In the genomic region with DNA sequence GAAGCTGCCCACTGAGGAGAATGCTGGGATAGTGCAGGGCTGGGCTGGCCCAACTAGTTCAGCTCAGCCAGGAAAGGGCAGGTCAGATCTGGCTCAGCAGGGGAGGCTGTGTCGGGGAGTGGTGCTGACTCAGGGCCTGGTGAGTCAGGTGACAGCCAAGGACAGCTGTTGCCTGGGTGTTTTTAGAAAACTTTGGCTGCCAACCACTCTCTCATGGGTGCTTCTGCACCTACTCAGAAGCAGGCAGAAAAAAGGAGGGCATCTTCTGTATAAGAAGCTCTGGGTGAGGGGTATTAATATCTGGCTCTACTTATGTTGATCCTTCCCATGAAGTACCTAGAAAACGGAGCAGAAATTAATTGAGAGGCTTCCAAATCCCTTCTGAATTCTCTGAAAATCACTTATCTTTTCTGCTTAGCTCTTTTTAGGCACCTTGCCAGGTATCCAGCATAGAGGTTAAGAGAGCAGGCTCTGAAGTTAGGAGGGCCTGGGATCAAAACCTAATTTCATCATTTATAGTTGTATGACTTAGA, we compare ENCODE assay signal across 9 cellular contexts. TPM values are rescaled to one million over a fixed set of nuclear protein-coding genes. Genes with fewer than 3 reads are reported as not detected.
DNase-seq lines count a peak whose midpoint lies in the region; ATAC-seq and TF ChIP-seq lines count a peak whose summit lies in the region.
"Had no signal": no experiment of that assay in that cellular context is flagged by ENCODE, and none has a peak within 500 bp of the region (broad histone marks: within the 10 kb centered on the region; RNA-seq: fewer than 3 reads in every experiment).

No MANE protein-coding gene starts in this region.

- DNase-seq in CD1c-positive myeloid dendritic cell (ENCODE audit: extremely low spot score) (peak; percentile 58), RWPE1 (ENCODE audit: low spot score) (peak; percentile 96), colonic mucosa (peak; percentile 90), lung microvascular endothelial cell (ENCODE audit: low read depth in 2 of 2) (peak; percentile 57 to 78)

- H3K27me3 ChIP-seq in colonic mucosa = no peaks in the 10 kb centered on the region

- H3K27me3 Mint-ChIP-seq in stimulated activated memory B cell treated with anti-CD40 and anti-IgM and Interleukin-4, amounts not matched to agents 10 μg/mL and 1 μg/mL and 100 μg/mL, for 72 hours = no peaks in the 10 kb centered on the region

- H3K9me3 Mint-ChIP-seq in stimulated activated memory B cell treated with anti-CD40 and anti-IgM and Interleukin-4, amounts not matched to agents 10 μg/mL and 1 μg/mL and 100 μg/mL, for 72 hours = no peaks in the 10 kb centered on the region

- POLR2A ChIA-PET in RWPE1 (lab: Yijun Ruan, JAX; ENCODE audit: low non-redundant PET) = interaction anchor here (0.6 to 1.5 kb wide), 3 partner anchors 9 to 15 kb away, joined by 3 to 7 read pairs (median 7); a partner anchor contains a TSS

- H3K4me1 Mint-ChIP-seq in stimulated activated memory B cell treated with anti-CD40 and anti-IgM and Interleukin-4, amounts not matched to agents 10 μg/mL and 1 μg/mL and 100 μg/mL, for 72 hours = peaks cover 6% of the 10 kb centered on the region

- no peaks in the 10 kb centered on the region for H3K36me3 ChIP-seq in colonic mucosa
- H3K36me3 ChIP-seq: HAP-1 had no signal

- H3K9ac ChIP-seq in colonic mucosa (ENCODE audit: low read depth in 2 of 2, low read length in 2 of 2) = peak overlapping the region in 1 of 2 donors; percentile 38

- peak overlapping the region; percentile 91 for H3K27ac ChIP-seq in RWPE1
- H3K27ac ChIP-seq in colonic mucosa = peak overlapping the region; percentile 69

- CTCF ChIA-PET in RWPE1 (lab: Yijun Ruan, JAX) = interaction anchor here (1.0 kb wide), 1 partner anchor 27 kb away, joined by 3 read pairs; no protein-coding TSS in a partner anchor

- no peak overlapping the region for H3K4me3 ChIP-seq in colonic mucosa
- H3K4me3 ChIP-seq: HAP-1 had no signal

- no peak overlapping the region for H3K4me3 Mint-ChIP-seq in stimulated activated memory B cell treated with anti-CD40 and anti-IgM and Interleukin-4, amounts not matched to agents 10 μg/mL and 1 μg/mL and 100 μg/mL, for 72 hours

- intact Hi-C loops in colonic mucosa (cut with DNase I) = no loop called here

- TF ChIP-seq CTCF in RWPE1 (conservative IDR thresholded peaks at IDR 0.05; ENCODE audit: low read depth) = no peak
- no peak for TF ChIP-seq CTCF in colonic mucosa (IDR thresholded peaks at IDR 0.05)

- no peak overlapping the region for H3K27ac Mint-ChIP-seq in stimulated activated memory B cell treated with anti-CD40 and anti-IgM and Interleukin-4, amounts not matched to agents 10 μg/mL and 1 μg/mL and 100 μg/mL, for 72 hours

- H3K9me3 ChIP-seq in colonic mucosa = no peaks in the 10 kb centered on the region
- H3K9me3 ChIP-seq: HAP-1 had no signal

- H3K36me3 Mint-ChIP-seq in stimulated activated memory B cell treated with anti-CD40 and anti-IgM and Interleukin-4, amounts not matched to agents 10 μg/mL and 1 μg/mL and 100 μg/mL, for 72 hours = no peaks in the 10 kb centered on the region

- no peaks in the 10 kb centered on the region for H3K4me1 ChIP-seq in colonic mucosa
- H3K4me1 ChIP-seq: HAP-1 had no signal

- ATAC-seq in HG03342 (IDR thresholded peaks at IDR 0.05; ENCODE audit: unreplicated experiment) (peak; percentile 51), GM19328 (IDR thresholded peaks at IDR 0.05; ENCODE audit: unreplicated experiment) (no peak), HG03565 (IDR thresholded peaks at IDR 0.05; ENCODE audit: unreplicated experiment) (no peak)
- peak; percentile 69 for ATAC-seq in stimulated activated memory B cell treated with anti-CD40 and anti-IgM and Interleukin-4, amounts not matched to agents 10 μg/mL and 1 μg/mL and 100 μg/mL, for 72 hours

RNA-seq across cellular contexts. Expression of a gene that starts 15.6 kb away (rescaled TPM):
- total RNA-seq in colonic mucosa (100 to 1,000 TPM; 195 to 206 TPM), lung microvascular endothelial cell (39.2 and 47.0 TPM in 2 replicates)

RNA-seq across cellular contexts. Expression of a gene that starts 36.0 kb away (rescaled TPM):
- total RNA-seq in colonic mucosa = 1 to 10 TPM; 4.0 to 4.2 TPM
- 10.5 and 15.7 TPM in 2 replicates for total RNA-seq in lung microvascular endothelial cell

Comparison
In these comparisons a context has a peak if more than half of its experiments do, and no peak if none do; other contexts are left out.
1. ATAC-seq: peak in HG03342 (single experiment) and stimulated activated memory B cell treated with anti-CD40 and anti-IgM and Interleukin-4, amounts not matched to agents 10 μg/mL and 1 μg/mL and 100 μg/mL, for 72 hours (single experiment); none in GM19328 (single experiment) and HG03565 (single experiment).
2. Peak in every context shown above with its lines, with median percentiles within 50 percentile points of each other: DNase-seq.